ENCODE assay signal across 13 cellular contexts in the genomic region with DNA sequence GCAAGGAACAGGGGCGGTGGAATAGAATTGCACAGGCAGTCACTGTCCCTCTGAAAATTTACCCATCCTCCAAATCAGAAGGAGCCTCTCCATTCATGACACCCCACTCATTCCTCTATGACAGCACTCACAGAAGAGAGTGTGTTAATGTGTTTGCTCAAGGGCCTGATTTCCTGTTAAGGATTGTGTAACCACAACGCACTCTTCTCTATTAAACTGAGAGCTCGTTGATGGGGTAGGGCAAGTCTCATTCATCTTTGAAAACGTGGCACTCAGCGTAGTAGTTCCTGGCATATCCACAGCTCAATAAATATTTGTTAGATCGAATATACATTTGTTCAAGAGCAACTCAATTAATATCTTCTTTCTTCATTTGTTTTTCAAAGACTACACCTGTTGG.
DNase-seq lines count a peak whose midpoint lies in the region; ATAC-seq and TF ChIP-seq lines count a peak whose summit lies in the region.
"Had no signal": no experiment of that assay in that cellular context is flagged by ENCODE, and none has a peak within 500 bp of the region (broad histone marks: within the 10 kb centered on the region; RNA-seq: fewer than 3 reads in every experiment).

No MANE protein-coding gene starts in this region.

- TF ChIP-seq POLR2A in right lobe of liver (IDR thresholded peaks at IDR 0.05) (no peak), testis (IDR thresholded peaks at IDR 0.05) (no peak)

- H3K4me3 ChIP-seq in right lobe of liver (no peak overlapping the region), testis (no peak overlapping the region)
- H3K4me3 ChIP-seq: skin epidermis had no signal

- H3K27me3 ChIP-seq in right lobe of liver = no peaks in the 10 kb centered on the region
- H3K27me3 ChIP-seq in testis = no peaks in the 10 kb centered on the region

- no peak overlapping the region for H3K27ac ChIP-seq in right lobe of liver
- H3K27ac ChIP-seq in testis = no peak overlapping the region
- H3K27ac ChIP-seq: skin epidermis had no signal

- ATAC-seq in right lobe of liver (peak in 3 of 4 donors; percentile 30 to 59 (median 38)), GM19452 (IDR thresholded peaks at IDR 0.05; ENCODE audit: unreplicated experiment) (no peak)

- H3K36me3 ChIP-seq in right lobe of liver (no peaks in the 10 kb centered on the region), testis (ENCODE audit: low read depth, missing control alignments) (no peaks in the 10 kb centered on the region)

- intact Hi-C loops in right lobe of liver (cut with DNase I) (no loop called here), testis (cut with DNase I; ENCODE audit: low total_unique reads) (no loop called here)

- peak; percentile 88 for DNase-seq in DMS153 treated with DMSO at 0.1 percent for 48 hours (lab: John Stamatoyannopoulos, UW; ENCODE audit: unreplicated experiment)
- peak; percentile 55 for DNase-seq in NCI-H1436 (lab: John Stamatoyannopoulos, UW)
- DNase-seq in NOMO-1 treated with DMSO at 0.1 percent for 48 hours (lab: John Stamatoyannopoulos, UW; ENCODE audit: unreplicated experiment) = peak; percentile 83
- DNase-seq in right lobe of liver = peak in 1 of 3 donors; percentile 11
- no peak for DNase-seq in activated CD4-positive, alpha-beta T cell treated with anti-CD3 and anti-CD28 coated beads, Interleukin-2, amount 50 U/mL, for 48 hours
- DNase-seq in testis = no peak
- no peak for DNase-seq in NCI-H526 (lab: John Stamatoyannopoulos, UW)
- DNase-seq: activated CD4-positive, alpha-beta T cell treated with anti-CD3 and anti-CD28 coated beads, Interleukin-2, amount 50 U/mL, for 4 hours; activated naive CD4-positive, alpha-beta T cell treated with anti-CD3 and anti-CD28 coated beads for 36 hours; cerebellar nuclear complex; NCI-H82 had no signal

- no peaks in the 10 kb centered on the region for H3K4me1 ChIP-seq in right lobe of liver
- H3K4me1 ChIP-seq in testis = peaks cover 12% of the 10 kb centered on the region

- WGBS in right lobe of liver (ENCODE audit: insufficient coverage, low coverage, low lambda C conversion rate, missing lambda C conversion rate) = 40% methylated on average over 6 of the region's 6 CpGs
- WGBS in testis, 2 donors = 74 to 75% methylated on average over 6 of the region's 6 CpGs

- no peaks in the 10 kb centered on the region for H3K9me3 ChIP-seq in right lobe of liver
- no peaks in the 10 kb centered on the region for H3K9me3 ChIP-seq in testis

- TF ChIP-seq CTCF in right lobe of liver (IDR thresholded peaks at IDR 0.05) = no peak
- TF ChIP-seq CTCF in testis (IDR thresholded peaks at IDR 0.05) = no peak

Comparison
In these comparisons a context has a peak if more than half of its experiments do, and no peak if none do; other contexts are left out.
1. DNase-seq: peak in DMS153 treated with DMSO at 0.1 percent for 48 hours (single experiment), NCI-H1436 (single experiment) and NOMO-1 treated with DMSO at 0.1 percent for 48 hours (single experiment); none in activated CD4-positive, alpha-beta T cell treated with anti-CD3 and anti-CD28 coated beads, Interleukin-2, amount 50 U/mL, for 48 hours (0 of 2), testis (single experiment) and NCI-H526 (0 of 2).